In genomic region chr11:1884123-1884415, GRCh38 we compare ENCODE assay signal across 24 cellular contexts. TPM values are rescaled to one million over a fixed set of nuclear protein-coding genes. Genes with fewer than 3 reads are reported as not detected.
"Had no signal": no experiment of that assay in that cellular context is flagged by ENCODE, and none has a peak within 500 bp of the region (broad histone marks: within the 10 kb centered on the region; RNA-seq: fewer than 3 reads in every experiment).

No MANE protein-coding gene starts in this region.

- H3K27me3 Mint-ChIP-seq: activated CD8-positive, alpha-beta T cell treated with anti-CD3 and anti-CD28 coated beads for 36 hours; activated naive CD8-positive, alpha-beta T cell treated with anti-CD3 and anti-CD28 coated beads for 36 hours; T-helper 17 cell had no signal

- H3K4me3 Mint-ChIP-seq: activated CD8-positive, alpha-beta T cell treated with anti-CD3 and anti-CD28 coated beads for 36 hours; activated naive CD4-positive, alpha-beta T cell treated with anti-CD3 and anti-CD28 coated beads for 36 hours; activated naive CD8-positive, alpha-beta T cell treated with anti-CD3 and anti-CD28 coated beads for 36 hours; activated T-helper 1 cell treated with anti-CD3 and anti-CD28 coated beads, Interleukin-12 subunit alpha, Interleukin-12 subunit beta, Interleukin-2, Interleukin-4 antibody, amounts not matched to agents 30 ng/mL and 10 ng/mL and 1 ng/mL, durations not matched to agents 14 hours and 24 hours and 36 hours; T-helper 17 cell; WTC11 had no signal

- H3K4me2 ChIP-seq: KMS-11 had no signal

- H3K36me3 ChIP-seq: brain microvascular endothelial cell, cardiac muscle cell, Peyer's patch had no signal

- H3K9me3 ChIP-seq: MG63, Peyer's patch had no signal

- DNase-seq: activated CD8-positive, alpha-beta memory T cell treated with anti-CD3 and anti-CD28 coated beads, Interleukin-2, amount 50 U/mL, for 4 hours; activated CD8-positive, alpha-beta T cell treated with anti-CD3 and anti-CD28 coated beads for 36 hours; activated effector memory CD4-positive, alpha-beta T cell treated with anti-CD3 and anti-CD28 coated beads, Interleukin-2, amount 50 U/mL, for 16 hours; activated naive CD4-positive, alpha-beta T cell treated with anti-CD3 and anti-CD28 coated beads for 36 hours; activated naive CD8-positive, alpha-beta T cell treated with anti-CD3 and anti-CD28 coated beads for 36 hours; brain microvascular endothelial cell; MG63; MV-4-11; NCI-H1092 treated with DMSO at 0.1 percent for 48 hours; NCI-H1417 treated with DMSO at 0.1 percent for 48 hours; NCI-H1694; NCI-H2029 treated with DMSO at 0.1 percent for 48 hours; NCI-H345; NCI-H510A; NCI-H526 treated with DMSO at 0.1 percent for 48 hours; NK-92 treated with Interleukin-12 subunit alpha and Interleukin-12 subunit beta, amount 100 ng/mL, for 24 hours; SHP77 treated with DMSO at 0.1 percent for 48 hours; T-helper 17 cell; T-helper 9 cell had no signal

- H3K36me3 Mint-ChIP-seq: WTC11 had no signal

- H3K27ac ChIP-seq: brain microvascular endothelial cell, cardiac muscle cell, KMS-11, Peyer's patch had no signal

- H3K9ac ChIP-seq: KMS-11 had no signal

- H3K4me3 ChIP-seq: cardiac muscle cell, MG63, Peyer's patch had no signal

- H3K27ac Mint-ChIP-seq: activated CD8-positive, alpha-beta T cell treated with anti-CD3 and anti-CD28 coated beads for 36 hours; activated naive CD4-positive, alpha-beta T cell treated with anti-CD3 and anti-CD28 coated beads for 36 hours; activated naive CD8-positive, alpha-beta T cell treated with anti-CD3 and anti-CD28 coated beads for 36 hours; activated T-helper 1 cell treated with anti-CD3 and anti-CD28 coated beads, Interleukin-12 subunit alpha, Interleukin-12 subunit beta, Interleukin-2, Interleukin-4 antibody, amounts not matched to agents 30 ng/mL and 10 ng/mL and 1 ng/mL, durations not matched to agents 14 hours and 24 hours and 36 hours; T-helper 17 cell; WTC11 had no signal

- H3K4me1 Mint-ChIP-seq: WTC11 had no signal

- H3K27me3 ChIP-seq: brain microvascular endothelial cell, cardiac muscle cell, MG63, Peyer's patch had no signal

- H3K9me3 Mint-ChIP-seq: activated CD8-positive, alpha-beta T cell treated with anti-CD3 and anti-CD28 coated beads for 36 hours; activated naive CD4-positive, alpha-beta T cell treated with anti-CD3 and anti-CD28 coated beads for 36 hours; activated naive CD8-positive, alpha-beta T cell treated with anti-CD3 and anti-CD28 coated beads for 36 hours; activated T-helper 1 cell treated with anti-CD3 and anti-CD28 coated beads, Interleukin-12 subunit alpha, Interleukin-12 subunit beta, Interleukin-2, Interleukin-4 antibody, amounts not matched to agents 30 ng/mL and 10 ng/mL and 1 ng/mL, durations not matched to agents 14 hours and 24 hours and 36 hours; WTC11 had no signal

- ATAC-seq: activated CD8-positive, alpha-beta T cell treated with anti-CD3 and anti-CD28 coated beads for 36 hours; T-helper 17 cell; WTC11 had no signal

RNA-seq across cellular contexts. Expression of gene PRR33, which starts 7.6 kb away (rescaled TPM):
- total RNA-seq: cardiac muscle cell, Peyer's patch, T-helper 17 cell, WTC11 had no signal
- polyA plus RNA-seq: cardiac muscle cell had no signal

RNA-seq across cellular contexts. Expression of gene LSP1, which starts 31.2 kb away (rescaled TPM):
- total RNA-seq: cardiac muscle cell had no signal

RNA-seq across cellular contexts. Expression of gene TNNT3, which starts 35.4 kb away (rescaled TPM):
- total RNA-seq: WTC11 had no signal

RNA-seq across cellular contexts. Expression of gene TNNI2, which starts 45.3 kb away (rescaled TPM):
- total RNA-seq: activated naive CD4-positive, alpha-beta T cell treated with anti-CD3 and anti-CD28 coated beads for 36 hours; activated T-helper 1 cell treated with anti-CD3 and anti-CD28 coated beads, Interleukin-12 subunit alpha, Interleukin-12 subunit beta, Interleukin-2, Interleukin-4 antibody, amounts not matched to agents 30 ng/mL and 10 ng/mL and 1 ng/mL, durations not matched to agents 14 hours and 24 hours and 36 hours; T-helper 17 cell; WTC11 had no signal

RNA-seq across cellular contexts. Expression of gene SYT8, which starts 49.3 kb away (rescaled TPM):
- total RNA-seq: activated CD8-positive, alpha-beta T cell treated with anti-CD3 and anti-CD28 coated beads for 36 hours; activated naive CD4-positive, alpha-beta T cell treated with anti-CD3 and anti-CD28 coated beads for 36 hours; activated naive CD8-positive, alpha-beta T cell treated with anti-CD3 and anti-CD28 coated beads for 36 hours; activated T-helper 1 cell treated with anti-CD3 and anti-CD28 coated beads, Interleukin-12 subunit alpha, Interleukin-12 subunit beta, Interleukin-2, Interleukin-4 antibody, amounts not matched to agents 30 ng/mL and 10 ng/mL and 1 ng/mL, durations not matched to agents 14 hours and 24 hours and 36 hours; cardiac muscle cell; T-helper 17 cell had no signal
- polyA plus RNA-seq: cardiac muscle cell had no signal
